8 cellular contexts compared by ENCODE assay signal in genomic region chr6:157761331-157761921, GRCh38.
DNase-seq lines count a peak whose midpoint lies in the region; ATAC-seq and TF ChIP-seq lines count a peak whose summit lies in the region.

No MANE protein-coding gene starts in this region.

- H3K9me3 ChIP-seq in endodermal cell (ENCODE audit: control insufficient read depth, low read length): no peaks in the 10 kb centered on the region
- no peaks in the 10 kb centered on the region for H3K9me3 ChIP-seq in thoracic aorta

- H3K36me3 Mint-ChIP-seq in T-helper 1 cell treated with Interleukin-12 subunit alpha and Interleukin-12 subunit beta and Interleukin-4 antibody, amounts not matched to agents 30 μg/mL and 1 μg/mL, for 36 hours (ENCODE audit: low read depth): peaks cover 4% of the 10 kb centered on the region
- no peaks in the 10 kb centered on the region for H3K36me3 Mint-ChIP-seq in endodermal cell (ENCODE audit: low read depth)

- no peak overlapping the region for H3K9ac ChIP-seq in endodermal cell (ENCODE audit: extremely low read depth, low read length, poor library complexity, severe bottlenecking)

- peak; percentile 23 for DNase-seq in SIG-M5 treated with dmso at 0.1 percent for 504 hours (lab: John Stamatoyannopoulos, UW; ENCODE audit: unreplicated experiment)
- no peak for DNase-seq in SIG-M5 (lab: John Stamatoyannopoulos, UW)
- DNase-seq in endodermal cell: no peak
- no peak for DNase-seq in thoracic aorta (ENCODE audit: low spot score)
- no peak for DNase-seq in dorsolateral prefrontal cortex
- no peak for DNase-seq in NCI-H345 treated with DMSO at 0.1 percent for 48 hours (lab: John Stamatoyannopoulos, UW; ENCODE audit: unreplicated experiment)

- no peaks in the 10 kb centered on the region for H3K9me3 Mint-ChIP-seq in T-helper 1 cell treated with Interleukin-12 subunit alpha and Interleukin-12 subunit beta and Interleukin-4 antibody, amounts not matched to agents 30 μg/mL and 1 μg/mL, for 36 hours
- H3K9me3 Mint-ChIP-seq in endodermal cell: peaks cover 1% of the 10 kb centered on the region

- peak overlapping the region; percentile 81 for H3K27ac Mint-ChIP-seq in T-helper 1 cell treated with Interleukin-12 subunit alpha and Interleukin-12 subunit beta and Interleukin-4 antibody, amounts not matched to agents 30 μg/mL and 1 μg/mL, for 36 hours
- peak overlapping the region; percentile 32 for H3K27ac Mint-ChIP-seq in endodermal cell

- H3K4me1 ChIP-seq in endodermal cell (ENCODE audit: control insufficient read depth, insufficient read depth, low read length) (peaks cover 7% of the 10 kb centered on the region), thoracic aorta (ENCODE audit: control insufficient read depth in 1 of 2, low read depth in 2 of 2) (peaks cover 44 to 71% of the 10 kb centered on the region in 2 donors)

- peaks cover 22% of the 10 kb centered on the region for H3K27me3 Mint-ChIP-seq in T-helper 1 cell treated with Interleukin-12 subunit alpha and Interleukin-12 subunit beta and Interleukin-4 antibody, amounts not matched to agents 30 μg/mL and 1 μg/mL, for 36 hours (ENCODE audit: low read depth)
- H3K27me3 Mint-ChIP-seq in endodermal cell (ENCODE audit: insufficient read depth): peaks cover 5% of the 10 kb centered on the region

- peak overlapping the region; percentile 47 for H3K4me3 Mint-ChIP-seq in T-helper 1 cell treated with Interleukin-12 subunit alpha and Interleukin-12 subunit beta and Interleukin-4 antibody, amounts not matched to agents 30 μg/mL and 1 μg/mL, for 36 hours
- H3K4me3 Mint-ChIP-seq in endodermal cell: no peak overlapping the region

- no peak overlapping the region for H3K4me3 ChIP-seq in endodermal cell (ENCODE audit: low read length)
- peak overlapping the region; percentile 13 for H3K4me3 ChIP-seq in thoracic aorta
- H3K4me3 ChIP-seq in dorsolateral prefrontal cortex: no peak overlapping the region

- WGBS in endodermal cell (ENCODE audit: insufficient coverage in 1 of 2, insufficient read length in 1 of 2), 2 experiments: 92 to 98% methylated on average over 8 to 12 of the region's 12 CpGs

- no peaks in the 10 kb centered on the region for H3K27me3 ChIP-seq in endodermal cell (ENCODE audit: control insufficient read depth, insufficient read depth, low read length, poor library complexity, severe bottlenecking)
- no peaks in the 10 kb centered on the region for H3K27me3 ChIP-seq in thoracic aorta (replicated peaks; ENCODE audit: insufficient read depth)
- no peaks in the 10 kb centered on the region for H3K27me3 ChIP-seq in dorsolateral prefrontal cortex

- TF ChIP-seq CTCF in endodermal cell (conservative IDR thresholded peaks at IDR 0.05) (no peak), thoracic aorta (IDR thresholded peaks at IDR 0.05) (no peak), dorsolateral prefrontal cortex (IDR thresholded peaks at IDR 0.05 in 54 of 56, conservative IDR thresholded peaks at IDR 0.05 in 2 of 56; ENCODE audit: low read depth in 1 of 56, partially characterized antibody in 56 of 56) (no peak)

- peaks cover 68% of the 10 kb centered on the region for H3K4me1 Mint-ChIP-seq in T-helper 1 cell treated with Interleukin-12 subunit alpha and Interleukin-12 subunit beta and Interleukin-4 antibody, amounts not matched to agents 30 μg/mL and 1 μg/mL, for 36 hours (ENCODE audit: low read depth)
- H3K4me1 Mint-ChIP-seq in endodermal cell: peaks cover 37% of the 10 kb centered on the region

- H3K36me3 ChIP-seq in endodermal cell (ENCODE audit: control insufficient read depth, insufficient read depth, low read length) (no peaks in the 10 kb centered on the region), thoracic aorta (no peaks in the 10 kb centered on the region)

- intact Hi-C loops in dorsolateral prefrontal cortex (cut with DNase I): loop anchor here in 1 of 2 donors (5.0 kb wide), 1 partner anchor 61 kb away; the partner anchor contains the start of gene SNX9

- ATAC-seq in HG02885 (IDR thresholded peaks at IDR 0.05; ENCODE audit: poor library complexity, unreplicated experiment) (peak; percentile 54), thoracic aorta (ENCODE audit: insufficient number of reproducible peaks, low FRiP score, low read depth) (no peak)

- no peak overlapping the region for H3K27ac ChIP-seq in endodermal cell (ENCODE audit: low read depth, low read length)
- peak overlapping the region; percentile 80 to 82 for H3K27ac ChIP-seq in thoracic aorta
- peak overlapping the region in 7 of 59 donors; percentile 2 to 61 (median 22) for H3K27ac ChIP-seq in dorsolateral prefrontal cortex
